In genomic region chrX:125012585-125012984, GRCh38 we compare ENCODE assay signal across 30 cellular contexts. TPM values are rescaled to one million over a fixed set of nuclear protein-coding genes. Genes with fewer than 3 reads are reported as not detected.
DNase-seq lines count a peak whose midpoint lies in the region; ATAC-seq, FAIRE-seq and TF ChIP-seq lines count a peak whose summit lies in the region.
"Had no signal": no experiment of that assay in that cellular context is flagged by ENCODE, and none has a peak within 500 bp of the region (broad histone marks: within the 10 kb centered on the region; RNA-seq: fewer than 3 reads in every experiment).

No MANE protein-coding gene starts in this region.

- H3K9ac ChIP-seq in HepG2 (ENCODE audit: insufficient read depth, low read depth, low read length) (no peak overlapping the region), K562 (ENCODE audit: insufficient read depth in 1 of 2, low read depth in 2 of 2, low read length in 2 of 2) (no peak overlapping the region)
- H3K9ac ChIP-seq: BLaER1 had no signal

- H3K79me2 ChIP-seq in HepG2 (ENCODE audit: insufficient read depth, low read length) (no peaks in the 10 kb centered on the region), K562 (ENCODE audit: control insufficient read depth, insufficient read depth, low read length) (no peaks in the 10 kb centered on the region)

- no peaks in the 10 kb centered on the region for H3K36me3 Mint-ChIP-seq in endothelial cell (ENCODE audit: low read depth, unreplicated experiment)
- H3K36me3 Mint-ChIP-seq in activated naive CD4-positive, alpha-beta T cell treated with anti-CD3 and anti-CD28 coated beads, Interleukin-2, amount 10 ng/mL, durations not matched to agents 7 days and 5 days: no peaks in the 10 kb centered on the region
- H3K36me3 Mint-ChIP-seq: CD14-positive monocyte; CD4-positive, alpha-beta memory T cell; CD4-positive, CD25-positive, alpha-beta regulatory T cell had no signal

- H3K9me3 ChIP-seq in HepG2 (ENCODE audit: low read length) (no peaks in the 10 kb centered on the region), right lobe of liver (no peaks in the 10 kb centered on the region), K562 (replicated peaks; ENCODE audit: control insufficient read depth, insufficient read depth, low read depth, low read length) (no peaks in the 10 kb centered on the region)
- H3K9me3 ChIP-seq: BE2C, BLaER1 had no signal

- intact Hi-C loops in HepG2 (cut with micrococcal nuclease; ENCODE audit: unreplicated experiment) (no loop called here), right lobe of liver (cut with DNase I) (no loop called here), K562 (cut with micrococcal nuclease) (no loop called here)

- no peak overlapping the region for H3K4me3 ChIP-seq in HepG2 (replicated peaks in 1 of 3; ENCODE audit: insufficient read depth in 1 of 3, low read depth in 2 of 3, low read length in 3 of 3)
- H3K4me3 ChIP-seq in right lobe of liver: no peak overlapping the region
- no peak overlapping the region for H3K4me3 ChIP-seq in K562
- H3K4me3 ChIP-seq: BLaER1, GM12878 had no signal

- BruUV-seq in HepG2 (replicated peaks; lab: Mats Ljungman, UMichigan): no TSS peak
- no TSS peak for BruUV-seq in K562 (replicated peaks; lab: Mats Ljungman, UMichigan)

- H3K27ac ChIP-seq in HepG2 (ENCODE audit: extremely low read length, insufficient read depth, low read length): no peak overlapping the region
- no peak overlapping the region for H3K27ac ChIP-seq in right lobe of liver
- no peak overlapping the region for H3K27ac ChIP-seq in K562 (ENCODE audit: extremely low read depth, low read depth, low read length)
- H3K27ac ChIP-seq: 22Rv1, BLaER1 had no signal

- FAIRE-seq in HepG2 (lab: Jason Lieb, UNC) (no peak), K562 (lab: Jason Lieb, UNC) (no peak), islet of Langerhans (lab: Jason Lieb, UNC) (peak; percentile 56)
- FAIRE-seq: GM12878, GM12892, GM18507, GM19239 had no signal

- H3K27me3 Mint-ChIP-seq in endothelial cell (ENCODE audit: unreplicated experiment): no peaks in the 10 kb centered on the region
- H3K27me3 Mint-ChIP-seq in activated naive CD4-positive, alpha-beta T cell treated with anti-CD3 and anti-CD28 coated beads, Interleukin-2, amount 10 ng/mL, durations not matched to agents 7 days and 5 days: no peaks in the 10 kb centered on the region
- H3K27me3 Mint-ChIP-seq: CD4-positive, alpha-beta memory T cell; CD4-positive, CD25-positive, alpha-beta regulatory T cell; CD8-positive, alpha-beta memory T cell had no signal

- H3K27me3 ChIP-seq in HepG2 (ENCODE audit: control insufficient read depth in 1 of 2, insufficient read depth in 2 of 2, low read length in 2 of 2) (no peaks in the 10 kb centered on the region), right lobe of liver (no peaks in the 10 kb centered on the region), K562 (ENCODE audit: control insufficient read depth in 2 of 2, insufficient read depth in 2 of 2, low read length in 2 of 2) (no peaks in the 10 kb centered on the region)
- H3K27me3 ChIP-seq: BE2C had no signal

- TF ChIP-seq POLR2A in HepG2 (IDR thresholded peaks at IDR 0.05; ENCODE audit: insufficient read depth in 1 of 2, low read depth in 2 of 2, low read length in 2 of 2) (no peak), right lobe of liver (IDR thresholded peaks at IDR 0.05) (no peak), K562 (conservative IDR thresholded peaks at IDR 0.05) (no peak)

- no peak overlapping the region for H3K27ac Mint-ChIP-seq in endothelial cell (ENCODE audit: unreplicated experiment)
- no peak overlapping the region for H3K27ac Mint-ChIP-seq in activated naive CD4-positive, alpha-beta T cell treated with anti-CD3 and anti-CD28 coated beads, Interleukin-2, amount 10 ng/mL, durations not matched to agents 7 days and 5 days
- H3K27ac Mint-ChIP-seq: CD14-positive monocyte; CD4-positive, alpha-beta memory T cell; CD4-positive, CD25-positive, alpha-beta regulatory T cell; CD8-positive, alpha-beta memory T cell had no signal

- TF ChIP-seq EP300 in HepG2 (IDR thresholded peaks at IDR 0.05; ENCODE audit: low read depth in 2 of 2, low read length in 2 of 2) (no peak), HepG2 (CRISPR knock-in tag; IDR thresholded peaks at IDR 0.05; ENCODE audit: borderline replicate concordance) (no peak), K562 (IDR thresholded peaks at IDR 0.05; ENCODE audit: low read length) (no peak)

- H3K9me1 ChIP-seq in K562 (ENCODE audit: control insufficient read depth, insufficient read depth, low read length): no peaks in the 10 kb centered on the region

- TF ChIP-seq RAD21 in HepG2 (CRISPR knock-in tag; IDR thresholded peaks at IDR 0.05): no peak
- no peak for TF ChIP-seq RAD21 in K562 (CRISPR knock-in tag; conservative IDR thresholded peaks at IDR 0.05 in 1 of 2, IDR thresholded peaks at IDR 0.05 in 1 of 2)

- no peaks in the 10 kb centered on the region for H3K4me1 ChIP-seq in HepG2 (ENCODE audit: insufficient read depth, low read length)
- no peaks in the 10 kb centered on the region for H3K4me1 ChIP-seq in right lobe of liver
- no peaks in the 10 kb centered on the region for H3K4me1 ChIP-seq in K562 (replicated peaks in 1 of 2; ENCODE audit: control insufficient read depth in 2 of 2, insufficient read depth in 2 of 2, low read length in 2 of 2)
- H3K4me1 ChIP-seq: BE2C, BLaER1 had no signal

- POLR2A ChIA-PET in HepG2 (lab: Yijun Ruan, JAX): no interaction called here
- POLR2A ChIA-PET in K562 (lab: Yijun Ruan, JAX): interaction anchor here (0.6 kb wide), 1 partner anchor 524 kb away, joined by 3 read pairs; no protein-coding TSS in a partner anchor

- H3K36me3 ChIP-seq in HepG2 (replicated peaks in 1 of 2; ENCODE audit: control insufficient read depth in 1 of 2, insufficient read depth in 2 of 2, low read length in 2 of 2) (no peaks in the 10 kb centered on the region), right lobe of liver (no peaks in the 10 kb centered on the region), K562 (ENCODE audit: control insufficient read depth, insufficient read depth, low read length) (no peaks in the 10 kb centered on the region)
- H3K36me3 ChIP-seq: BE2C, BLaER1 had no signal

- H4K20me1 ChIP-seq in HepG2 (ENCODE audit: insufficient read depth, low read length) (no peaks in the 10 kb centered on the region), K562 (replicated peaks; ENCODE audit: control insufficient read depth, insufficient read depth, low read length) (no peaks in the 10 kb centered on the region)
- H4K20me1 ChIP-seq: BLaER1 had no signal

- in situ Hi-C loops in HepG2 (cut with HindIII; ENCODE audit: extremely low pct_ligation_motif_present, low pct_unique_long_range_greater_than_20kb): no loop called here
- in situ Hi-C loops in K562 (cut with MboI): no loop called here

- no peaks in the 10 kb centered on the region for H3K4me1 Mint-ChIP-seq in endothelial cell (ENCODE audit: unreplicated experiment)
- no peaks in the 10 kb centered on the region for H3K4me1 Mint-ChIP-seq in activated naive CD4-positive, alpha-beta T cell treated with anti-CD3 and anti-CD28 coated beads, Interleukin-2, amount 10 ng/mL, durations not matched to agents 7 days and 5 days
- H3K4me1 Mint-ChIP-seq: CD14-positive monocyte; CD4-positive, alpha-beta memory T cell; CD4-positive, CD25-positive, alpha-beta regulatory T cell; CD8-positive, alpha-beta memory T cell had no signal

- no peak for TF ChIP-seq CTCF in HepG2 (CRISPR knock-in tag; IDR thresholded peaks at IDR 0.05)
- no peak for TF ChIP-seq CTCF in right lobe of liver (IDR thresholded peaks at IDR 0.05)
- no peak for TF ChIP-seq CTCF in K562 (IDR thresholded peaks at IDR 0.05 in 2 of 3, conservative IDR thresholded peaks at IDR 0.05 in 1 of 3; ENCODE audit: insufficient read depth in 2 of 3, low read depth in 1 of 3, low read length in 3 of 3)
- no peak for TF ChIP-seq CTCF in endothelial cell (IDR thresholded peaks at IDR 0.05; ENCODE audit: unreplicated experiment)

- DNase-seq in HepG2 (ENCODE audit: low spot score) (no peak), right lobe of liver (no peak), K562 (ENCODE audit: extremely low read depth in 1 of 4, low spot score in 3 of 4) (no peak), endothelial cell (ENCODE audit: low spot score) (no peak)
- no peak for DNase-seq in activated naive CD4-positive, alpha-beta T cell treated with anti-CD3 and anti-CD28 coated beads, Interleukin-2, amount 10 ng/mL, durations not matched to agents 7 days and 5 days
- DNase-seq: ACHN; BE2C; C1 segment of cervical spinal cord; CD4-positive, alpha-beta memory T cell; CD4-positive, CD25-positive, alpha-beta regulatory T cell; CD8-positive, alpha-beta memory T cell; COR-L47; DMS 273 treated with DMSO at 0.1 percent for 48 hours; DMS153; DMS53; DMS79; DND-41; EL; GDM1 had no signal

- 37% methylated on average over 3 of the region's 3 CpGs for WGBS in HepG2 (ENCODE audit: low lambda C conversion rate)
- 70% methylated on average over 3 of the region's 3 CpGs for WGBS in right lobe of liver (ENCODE audit: insufficient coverage, low coverage, low lambda C conversion rate, missing lambda C conversion rate)
- WGBS in K562 (ENCODE audit: insufficient coverage, low coverage, missing lambda C conversion rate): 46% methylated on average over 3 of the region's 3 CpGs

- ATAC-seq in HepG2 (no peak), right lobe of liver (no peak), K562 (no peak), SK-N-SH treated with all-trans-retinoic acid at 6 μM for 48 hours (no peak)
- ATAC-seq: GM12878 had no signal

- H3K9me3 Mint-ChIP-seq in endothelial cell (ENCODE audit: unreplicated experiment): no peaks in the 10 kb centered on the region
- H3K9me3 Mint-ChIP-seq in activated naive CD4-positive, alpha-beta T cell treated with anti-CD3 and anti-CD28 coated beads, Interleukin-2, amount 10 ng/mL, durations not matched to agents 7 days and 5 days: no peaks in the 10 kb centered on the region

- no peak overlapping the region for H3K4me3 Mint-ChIP-seq in endothelial cell (ENCODE audit: unreplicated experiment)
- no peak overlapping the region for H3K4me3 Mint-ChIP-seq in activated naive CD4-positive, alpha-beta T cell treated with anti-CD3 and anti-CD28 coated beads, Interleukin-2, amount 10 ng/mL, durations not matched to agents 7 days and 5 days
- H3K4me3 Mint-ChIP-seq: CD14-positive monocyte; CD4-positive, CD25-positive, alpha-beta regulatory T cell; CD8-positive, alpha-beta memory T cell had no signal

- H3K4me2 ChIP-seq in HepG2 (ENCODE audit: low read depth, low read length) (no peak overlapping the region), K562 (ENCODE audit: insufficient read depth, low read length) (no peak overlapping the region)
- H3K4me2 ChIP-seq: BLaER1 had no signal

- H2AFZ ChIP-seq in HepG2 (ENCODE audit: low read length): no peak overlapping the region
- H2AFZ ChIP-seq in K562 (ENCODE audit: low read depth, low read length): no peak overlapping the region

- CTCF ChIA-PET in HepG2 (lab: Yijun Ruan, JAX; ENCODE audit: low intra/inter-chr PET ratio, low total read pairs) (no interaction called here), K562 (lab: Yijun Ruan, JAX; ENCODE audit: low intra/inter-chr PET ratio) (no interaction called here)
- CTCF ChIA-PET in activated naive CD4-positive, alpha-beta T cell treated with anti-CD3 and anti-CD28 coated beads, Interleukin-2, amount 10 ng/mL, durations not matched to agents 7 days and 5 days (lab: Charles Lee): no interaction called here

RNA-seq across cellular contexts. Expression of gene TENM1, which starts 49.0 kb away (rescaled TPM):
- under 0.01 TPM in 1 of 2 replicates, not detected in the other for total RNA-seq in HepG2 (2016; rRNA removed; fragmentation: Illumina TruSeq; extraction: Trizol)
- not detected in 2 replicates for total RNA-seq in HepG2 (2016; cell fraction: cytosol; rRNA removed; fragmentation: Illumina TruSeq; extraction: Trizol; ENCODE audit: low read depth)
- under 0.01 TPM in 1 of 2 replicates, not detected in the other for total RNA-seq in HepG2 (2016; cell fraction: insoluble cytoplasmic fraction; rRNA removed; fragmentation: Illumina TruSeq; extraction: Trizol)
- total RNA-seq in HepG2 (2016; cell fraction: membrane; rRNA removed; fragmentation: Illumina TruSeq; extraction: Trizol): not detected in 2 replicates
- total RNA-seq in HepG2 (2016; cell fraction: nucleus; rRNA removed; fragmentation: Illumina TruSeq; extraction: Trizol): 0.03 and 0.06 TPM in 2 replicates
- 0.03 and 0.08 TPM in 2 replicates for polyA plus RNA-seq in HepG2 (2011; rRNA removed)
- polyA plus RNA-seq in HepG2 (2011; cell fraction: cytosol; rRNA removed): under 0.01 and 0.01 TPM in 2 replicates
- 0.11 and 0.12 TPM in 2 replicates for polyA plus RNA-seq in HepG2 (2011; cell fraction: nucleus; rRNA removed)
- polyA plus RNA-seq in HepG2 (2012): 0.03 and 0.04 TPM in 2 replicates
- polyA plus RNA-seq in HepG2 (2016; cell fraction: cytosol; fragmentation: Illumina TruSeq; extraction: Trizol; ENCODE audit: low read depth): not detected in 2 replicates
- not detected in 2 replicates for polyA plus RNA-seq in HepG2 (2016; cell fraction: insoluble cytoplasmic fraction; fragmentation: Illumina TruSeq; extraction: Trizol; ENCODE audit: low read depth)
- not detected in 2 replicates for polyA plus RNA-seq in HepG2 (2016; cell fraction: membrane; fragmentation: Illumina TruSeq; extraction: Trizol; ENCODE audit: low read depth)
- 0.03 and 0.09 TPM in 2 replicates for polyA plus RNA-seq in HepG2 (2016; cell fraction: nucleus; fragmentation: Illumina TruSeq; extraction: Trizol; ENCODE audit: insufficient read depth, low read depth)
- polyA minus RNA-seq in HepG2 (2011; rRNA and poly(A)+ RNA removed; ENCODE audit: low replicate concordance): 0.02 and 0.14 TPM in 2 replicates
- not detected in 2 replicates for polyA minus RNA-seq in HepG2 (2011; cell fraction: cytosol; rRNA and poly(A)+ RNA removed)
- polyA minus RNA-seq in HepG2 (2011; cell fraction: nucleus; rRNA and poly(A)+ RNA removed): 0.12 and 0.13 TPM in 2 replicates
- total RNA-seq in right lobe of liver: 1 to 10 TPM; 1.7 to 8.7 (median 7.3) TPM
- total RNA-seq in K562 (2011; cell fraction: chromatin; rRNA removed; ENCODE audit: low replicate concordance): 7.1 and 22.0 TPM in 2 replicates
- 3.2 and 5.5 TPM in 2 replicates for total RNA-seq in K562 (2011; cell fraction: nucleolus; rRNA removed)
- 7.6 and 7.7 TPM in 2 replicates for total RNA-seq in K562 (2011; cell fraction: nucleoplasm; rRNA removed)
- total RNA-seq in K562 (2014; rRNA removed): 2.9 and 3.8 TPM in 2 replicates
- total RNA-seq in K562 (2014; rRNA removed; fragmentation: Illumina TruSeq; extraction: Trizol): 6.7 and 7.1 TPM in 2 replicates
- total RNA-seq in K562 (2015; rRNA removed; fragmentation: Illumina TruSeq; extraction: Trizol): 6.1 and 6.9 TPM in 2 replicates
- total RNA-seq in K562 (2021): 5.6 and 5.7 TPM in 2 replicates
- polyA plus RNA-seq in K562 (2011; rRNA removed): 3.0 and 7.4 TPM in 2 replicates
- polyA plus RNA-seq in K562 (2011; cell fraction: cytosol; rRNA removed): 0.76 and 2.8 TPM in 2 replicates
- 16.8 and 42.2 TPM in 2 replicates for polyA plus RNA-seq in K562 (2011; cell fraction: nucleus; rRNA removed)
- 4.9 and 13.8 TPM in 2 replicates for polyA plus RNA-seq in K562 (2012)
- 6.1 and 7.5 TPM in 2 replicates for polyA plus RNA-seq in K562 (2014; fragmentation: Illumina TruSeq; extraction: Trizol)
- 1 to 10 TPM in 1 of 2 experiments, under 1 TPM in 1; 0.87 to 1.3 TPM for polyA plus RNA-seq in K562 (2014; fragmentation: Nextera tagmentation; extraction: Ambion mirVana)
- polyA plus RNA-seq in K562 (2014; rRNA removed): 4.5 and 4.7 TPM in 2 replicates
- polyA minus RNA-seq in K562 (2011; rRNA and poly(A)+ RNA removed): 4.8 and 12.4 TPM in 2 replicates
- 1.3 and 2.9 TPM in 2 replicates for polyA minus RNA-seq in K562 (2011; cell fraction: cytosol; rRNA and poly(A)+ RNA removed)
- polyA minus RNA-seq in K562 (2011; cell fraction: nucleus; rRNA and poly(A)+ RNA removed): 5.8 and 21.8 TPM in 2 replicates
- 0.23 TPM for total RNA-seq in endothelial cell (ENCODE audit: unreplicated experiment)
- total RNA-seq: G401 had no signal
- polyA plus RNA-seq: AG04450 had no signal

Comparison
In these comparisons a context has a peak if more than half of its experiments do, and no peak if none do; other contexts are left out.
1. Of the 241 proteins assayed by ChIP-seq in both HepG2 and K562: peak only in HepG2: none; only in K562: MAFG; in both: MAFF and MAFK; in neither: 238.